Comparison of ENCODE assay signal across 17 cellular contexts in the genomic region with DNA sequence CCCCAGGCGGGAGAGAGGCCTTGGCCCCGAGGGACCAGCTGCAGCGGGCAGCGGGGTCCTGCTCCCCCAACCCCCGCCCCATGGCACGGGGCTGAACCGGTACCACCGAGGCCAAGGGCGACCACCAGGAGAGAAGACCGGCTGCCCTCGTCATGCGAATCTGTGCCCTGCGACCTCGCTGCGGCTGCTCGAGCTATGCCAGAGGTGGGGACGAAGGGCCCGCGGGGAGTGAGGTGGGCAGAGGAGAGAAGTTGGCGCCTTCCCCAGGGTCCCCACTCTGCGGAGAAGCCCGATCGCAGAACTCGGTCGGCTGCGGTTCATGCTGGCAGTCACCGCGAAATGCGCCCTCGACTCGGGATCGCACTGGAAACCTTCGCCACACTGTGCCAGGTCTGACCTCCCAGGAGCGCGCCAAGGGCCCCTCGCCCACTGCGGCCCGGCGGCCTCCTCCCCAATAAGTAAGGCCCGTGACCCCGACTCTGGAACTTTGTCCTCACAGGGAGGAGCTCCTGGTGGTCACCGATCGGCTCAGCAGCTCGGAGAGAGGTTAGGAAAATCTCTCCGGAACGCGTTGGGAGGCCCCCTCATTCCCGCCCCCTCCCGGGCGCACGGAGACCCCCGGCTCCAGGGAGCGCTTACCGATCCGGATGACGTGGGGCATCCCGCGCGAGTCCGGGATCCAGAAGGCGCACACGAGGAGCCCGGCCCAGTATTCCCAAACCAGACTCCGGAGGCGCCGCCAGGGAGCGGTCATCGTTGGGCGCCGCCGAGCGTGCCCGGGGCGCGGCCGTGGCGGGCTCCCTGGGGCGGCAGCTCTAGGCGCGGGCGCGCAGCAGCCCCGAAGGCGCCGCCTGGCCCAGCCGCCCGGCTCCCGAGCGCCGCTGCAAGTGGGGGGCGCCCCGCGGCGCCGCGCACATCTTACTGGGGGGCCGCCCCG. TPM values are rescaled to one million over a fixed set of nuclear protein-coding genes. Genes with fewer than 3 reads are reported as not detected.
DNase-seq lines count a peak whose midpoint lies in the region; ATAC-seq and TF ChIP-seq lines count a peak whose summit lies in the region.
"Had no signal": no experiment of that assay in that cellular context is flagged by ENCODE, and none has a peak within 500 bp of the region (broad histone marks: within the 10 kb centered on the region; RNA-seq: fewer than 3 reads in every experiment).

No MANE protein-coding gene starts in this region.

- H3K27me3 ChIP-seq in dorsolateral prefrontal cortex (peaks cover 0 to 71% (median 40%) of the 10 kb centered on the region in 45 donors), trophoblast cell (ENCODE audit: insufficient read depth, low read length) (peaks cover 63% of the 10 kb centered on the region)

- DNase-seq in NCI-H1092 treated with DMSO at 0.1 percent for 48 hours (lab: John Stamatoyannopoulos, UW) (peak; percentile 50), NCI-H1092 (lab: John Stamatoyannopoulos, UW) (no peak), GM13976 (ENCODE audit: low spot score) (peak; percentile 30), dorsolateral prefrontal cortex (peak in 1 of 10 donors; percentile 48), trophoblast cell (no peak), COLO829 (ENCODE audit: low spot score) (no peak), T-helper 17 cell (no peak), NK-92 (lab: John Stamatoyannopoulos, UW; ENCODE audit: unreplicated experiment) (no peak)
- DNase-seq: DND-41, natural killer cell, NCI-H1048, small intestine had no signal

- H3K9me3 ChIP-seq in trophoblast cell (ENCODE audit: insufficient read depth, low read depth, low read length), result peaks cover 1% of the 10 kb centered on the region
- no peaks in the 10 kb centered on the region for H3K9me3 ChIP-seq in T-helper 17 cell (ENCODE audit: control insufficient read depth, low read length, poor library complexity, severe bottlenecking)
- H3K9me3 ChIP-seq: HAP-1, thoracic aorta had no signal

- no peak overlapping the region for H2AK5ac ChIP-seq in trophoblast cell (ENCODE audit: low read length)

- peaks cover 79% of the 10 kb centered on the region for H3K27me3 Mint-ChIP-seq in T-helper 17 cell

- H2AFZ ChIP-seq in trophoblast cell (ENCODE audit: insufficient read depth, low read length, poor library complexity), result no peak overlapping the region

- H3K4me3 ChIP-seq in dorsolateral prefrontal cortex, result peak overlapping the region; percentile 8 to 69 (median 51)
- peak overlapping the region; percentile 16 for H3K4me3 ChIP-seq in trophoblast cell (ENCODE audit: low read depth, low read length)
- H3K4me3 ChIP-seq: HAP-1, thoracic aorta had no signal

- H2BK5ac ChIP-seq in trophoblast cell (ENCODE audit: low read depth, low read length, poor library complexity), result no peak overlapping the region

- H3K4me1 ChIP-seq in trophoblast cell (ENCODE audit: control insufficient read depth in 1 of 2, insufficient read depth in 2 of 2, low read length in 2 of 2), result peaks cover 0 to 5% of the 10 kb centered on the region in 2 experiments
- H3K4me1 ChIP-seq: HAP-1 had no signal

- no peak overlapping the region for H3K9ac ChIP-seq in trophoblast cell (ENCODE audit: low read length)

- no peak overlapping the region for H3K27ac Mint-ChIP-seq in T-helper 17 cell
- H3K27ac Mint-ChIP-seq: natural killer cell had no signal

- no peak for TF ChIP-seq CTCF in GM13976 (IDR thresholded peaks at IDR 0.05; ENCODE audit: borderline replicate concordance, control extremely low read depth, extremely low read depth, insufficient read depth, missing control alignments)
- TF ChIP-seq CTCF in dorsolateral prefrontal cortex (IDR thresholded peaks at IDR 0.05 in 54 of 56, conservative IDR thresholded peaks at IDR 0.05 in 2 of 56; ENCODE audit: low read depth in 1 of 56, partially characterized antibody in 56 of 56), result no peak

- no CpG with 5 or more reads among the region's 98 CpGs for WGBS in trophoblast cell (ENCODE audit: extremely low coverage, insufficient coverage, insufficient read length)

- no peak overlapping the region for H4K12ac ChIP-seq in trophoblast cell (ENCODE audit: low read depth, low read length)

- no peak overlapping the region for H3K14ac ChIP-seq in trophoblast cell (ENCODE audit: low read length)

- H3K23ac ChIP-seq in trophoblast cell (ENCODE audit: low read length), result no peak overlapping the region

- H3K4me2 ChIP-seq in trophoblast cell (ENCODE audit: low read length), result peak overlapping the region; percentile 48

- no peak overlapping the region for H4K8ac ChIP-seq in trophoblast cell (ENCODE audit: low read depth, low read length)

- H3K79me1 ChIP-seq in trophoblast cell (ENCODE audit: low read length), result no peaks in the 10 kb centered on the region

- peaks cover 3% of the 10 kb centered on the region for H3K4me1 Mint-ChIP-seq in T-helper 17 cell
- H3K4me1 Mint-ChIP-seq: natural killer cell had no signal

- no peak overlapping the region for H3K4ac ChIP-seq in trophoblast cell (ENCODE audit: low read depth, low read length)

- no peaks in the 10 kb centered on the region for H3K79me2 ChIP-seq in trophoblast cell (ENCODE audit: control insufficient read depth, insufficient read depth, low read length, poor library complexity)

- no peak overlapping the region for H4K91ac ChIP-seq in trophoblast cell (ENCODE audit: low read depth, low read length)

- in situ Hi-C loops in GM13976 (cut with MboI; ENCODE audit: low sequenced_read_pairs, unreplicated experiment), result no loop called here

- peaks cover 6% of the 10 kb centered on the region for H3K36me3 Mint-ChIP-seq in T-helper 17 cell (ENCODE audit: low read depth)
- H3K36me3 Mint-ChIP-seq: natural killer cell had no signal

- no peak overlapping the region for H2BK120ac ChIP-seq in trophoblast cell (ENCODE audit: insufficient read depth, low read length, poor library complexity)

- no peaks in the 10 kb centered on the region for H3K36me3 ChIP-seq in trophoblast cell (ENCODE audit: control insufficient read depth in 1 of 2, insufficient read depth in 2 of 2, low read length in 2 of 2)
- H3K36me3 ChIP-seq: HAP-1, thoracic aorta had no signal

- H2BK12ac ChIP-seq in trophoblast cell (ENCODE audit: low read length), result no peak overlapping the region

- H3K27ac ChIP-seq in dorsolateral prefrontal cortex (peak overlapping the region in 29 of 59 donors; percentile 6 to 79 (median 50)), trophoblast cell (ENCODE audit: low read depth, low read length) (no peak overlapping the region)
- H3K27ac ChIP-seq: thoracic aorta had no signal

- intact Hi-C loops in dorsolateral prefrontal cortex (cut with DNase I), result loop anchor here (10.0 kb wide), 5 partner anchors 169 to 459 kb away; no protein-coding TSS in a partner anchor

- no peak overlapping the region for H3K4me3 Mint-ChIP-seq in T-helper 17 cell
- H3K4me3 Mint-ChIP-seq: natural killer cell had no signal

- no peak for ATAC-seq in T-helper 17 cell
- ATAC-seq: activated CD4-positive, CD25-positive, alpha-beta regulatory T cell treated with anti-CD3 and anti-CD28 coated beads, Interleukin-2, amount 50 U/mL, for 24 hours; natural killer cell had no signal

- no peak overlapping the region for H3K18ac ChIP-seq in trophoblast cell (ENCODE audit: low read length)

RNA-seq across cellular contexts. Expression of a gene that starts 0.7 kb away (rescaled TPM):
- total RNA-seq in dorsolateral prefrontal cortex (10 to 100 TPM; 13.4 to 44.7 (median 29.5) TPM), T-helper 17 cell (not detected)
- 0.01 TPM in 1 of 2 replicates, not detected in the other for polyA plus RNA-seq in trophoblast cell (2013)
- total RNA-seq: A172, fibroblast of villous mesenchyme, natural killer cell had no signal

Comparison
In these comparisons a context has a peak if more than half of its experiments do, and no peak if none do; other contexts are left out.
1. DNase-seq: peak in NCI-H1092 treated with DMSO at 0.1 percent for 48 hours (single experiment) and GM13976 (single experiment); none in NCI-H1092 (single experiment), trophoblast cell (0 of 2), COLO829 (single experiment), T-helper 17 cell (0 of 3) and NK-92 (single experiment).
2. RNA of a gene that starts 0.7 kb away (total RNA-seq): 13.4 to 44.7 TPM in dorsolateral prefrontal cortex; not detected in T-helper 17 cell; every median in the first group is over 10 times any median in the second.